8 cellular contexts compared by ENCODE assay signal in genomic region chr11:68146704-68147474, GRCh38. TPM values are rescaled to one million over a fixed set of nuclear protein-coding genes. Genes with fewer than 3 reads are reported as not detected.
DNase-seq lines count a peak whose midpoint lies in the region; ATAC-seq and TF ChIP-seq lines count a peak whose summit lies in the region.

No MANE protein-coding gene starts in this region.

- H3K36me3 ChIP-seq in brain microvascular endothelial cell (replicated peaks): no peaks in the 10 kb centered on the region
- no peaks in the 10 kb centered on the region for H3K36me3 ChIP-seq in mucosa of descending colon (ENCODE audit: low read depth)

- ATAC-seq in mucosa of descending colon (peak; percentile 80), HG03571 (IDR thresholded peaks at IDR 0.05; ENCODE audit: unreplicated experiment) (no peak), GM18502 (IDR thresholded peaks at IDR 0.05; ENCODE audit: poor library complexity, unreplicated experiment) (no peak), GM18870 (IDR thresholded peaks at IDR 0.05; ENCODE audit: unreplicated experiment) (no peak)

- intact Hi-C loops in mucosa of descending colon (cut with DNase I, micrococcal nuclease): no loop called here

- H3K4me3 ChIP-seq in brain microvascular endothelial cell (ENCODE audit: low read depth, low read length): no peak overlapping the region
- H3K4me3 ChIP-seq in mucosa of descending colon: no peak overlapping the region

- in situ Hi-C loops in Caki2 (cut with HindIII; ENCODE audit: low pct_unique_long_range_greater_than_20kb, low sequenced_read_pairs): no loop called here
- in situ Hi-C loops in brain microvascular endothelial cell (cut with HindIII; ENCODE audit: low pct_ligation_motif_present, low sequenced_read_pairs): no loop called here

- DNase-seq in Caki2 (ENCODE audit: low read depth) (peak; percentile 78), NCI-H2029 (lab: John Stamatoyannopoulos, UW) (peak; percentile 91), brain microvascular endothelial cell (peak; percentile 28), mucosa of descending colon (peak; percentile 84 to 88 (median 88)), epidermal melanocyte (ENCODE audit: insufficient read length, low spot score) (no peak)

- H3K27me3 ChIP-seq in brain microvascular endothelial cell (replicated peaks): no peaks in the 10 kb centered on the region

- TF ChIP-seq CTCF in brain microvascular endothelial cell (IDR thresholded peaks at IDR 0.05; ENCODE audit: low read depth, low read length, missing control alignments) (no peak), mucosa of descending colon (IDR thresholded peaks at IDR 0.05) (no peak)

- H3K9me3 ChIP-seq in mucosa of descending colon: no peaks in the 10 kb centered on the region

- peaks cover 25% of the 10 kb centered on the region for H3K4me1 ChIP-seq in mucosa of descending colon (ENCODE audit: low read depth)

- no peak overlapping the region for H3K27ac ChIP-seq in brain microvascular endothelial cell

RNA-seq across cellular contexts. Expression of gene CHKA, which starts 25.7 kb away (rescaled TPM):
- 24.0 and 41.2 TPM in 2 replicates for total RNA-seq in Caki2 (2014; rRNA removed; shearing (Covaris generic); ENCODE audit: low replicate concordance)
- 10 to 100 TPM; 44.1 to 74.4 (median 58.5) TPM for total RNA-seq in mucosa of descending colon
